1 cellular context compared by ENCODE assay signal in the genomic region with DNA sequence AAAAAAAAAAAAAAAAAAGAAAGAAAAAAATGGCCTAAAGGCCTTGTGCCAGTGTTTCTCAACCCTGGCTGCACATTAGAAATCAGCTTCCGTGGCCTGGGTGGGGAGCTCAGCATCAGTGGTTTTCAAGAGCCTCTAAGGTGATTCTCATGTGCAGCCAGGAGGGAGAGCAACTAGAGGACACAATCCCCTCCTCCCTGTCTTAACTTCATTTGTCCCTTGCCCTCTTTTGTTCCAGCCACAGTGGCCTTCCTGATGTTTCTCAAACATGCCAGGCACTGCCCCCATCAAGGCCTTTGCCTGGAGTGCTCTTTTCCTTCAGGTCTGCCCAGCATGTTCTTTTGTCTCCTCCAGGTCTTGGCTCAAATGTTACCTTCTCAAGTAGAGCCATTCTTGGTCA.
A peak's percentile ranks its signal among the peaks of the same experiment; 100 is the strongest.
TF ChIP-seq lines count a peak whose summit lies in the region.

No MANE protein-coding gene starts in this region.

TF ChIP-seq in GM23338, 12 proteins besides CTCF, POLR2A, EP300 and RAD21 (continued from another document):
- TF ChIP-seq, protein P1, sequence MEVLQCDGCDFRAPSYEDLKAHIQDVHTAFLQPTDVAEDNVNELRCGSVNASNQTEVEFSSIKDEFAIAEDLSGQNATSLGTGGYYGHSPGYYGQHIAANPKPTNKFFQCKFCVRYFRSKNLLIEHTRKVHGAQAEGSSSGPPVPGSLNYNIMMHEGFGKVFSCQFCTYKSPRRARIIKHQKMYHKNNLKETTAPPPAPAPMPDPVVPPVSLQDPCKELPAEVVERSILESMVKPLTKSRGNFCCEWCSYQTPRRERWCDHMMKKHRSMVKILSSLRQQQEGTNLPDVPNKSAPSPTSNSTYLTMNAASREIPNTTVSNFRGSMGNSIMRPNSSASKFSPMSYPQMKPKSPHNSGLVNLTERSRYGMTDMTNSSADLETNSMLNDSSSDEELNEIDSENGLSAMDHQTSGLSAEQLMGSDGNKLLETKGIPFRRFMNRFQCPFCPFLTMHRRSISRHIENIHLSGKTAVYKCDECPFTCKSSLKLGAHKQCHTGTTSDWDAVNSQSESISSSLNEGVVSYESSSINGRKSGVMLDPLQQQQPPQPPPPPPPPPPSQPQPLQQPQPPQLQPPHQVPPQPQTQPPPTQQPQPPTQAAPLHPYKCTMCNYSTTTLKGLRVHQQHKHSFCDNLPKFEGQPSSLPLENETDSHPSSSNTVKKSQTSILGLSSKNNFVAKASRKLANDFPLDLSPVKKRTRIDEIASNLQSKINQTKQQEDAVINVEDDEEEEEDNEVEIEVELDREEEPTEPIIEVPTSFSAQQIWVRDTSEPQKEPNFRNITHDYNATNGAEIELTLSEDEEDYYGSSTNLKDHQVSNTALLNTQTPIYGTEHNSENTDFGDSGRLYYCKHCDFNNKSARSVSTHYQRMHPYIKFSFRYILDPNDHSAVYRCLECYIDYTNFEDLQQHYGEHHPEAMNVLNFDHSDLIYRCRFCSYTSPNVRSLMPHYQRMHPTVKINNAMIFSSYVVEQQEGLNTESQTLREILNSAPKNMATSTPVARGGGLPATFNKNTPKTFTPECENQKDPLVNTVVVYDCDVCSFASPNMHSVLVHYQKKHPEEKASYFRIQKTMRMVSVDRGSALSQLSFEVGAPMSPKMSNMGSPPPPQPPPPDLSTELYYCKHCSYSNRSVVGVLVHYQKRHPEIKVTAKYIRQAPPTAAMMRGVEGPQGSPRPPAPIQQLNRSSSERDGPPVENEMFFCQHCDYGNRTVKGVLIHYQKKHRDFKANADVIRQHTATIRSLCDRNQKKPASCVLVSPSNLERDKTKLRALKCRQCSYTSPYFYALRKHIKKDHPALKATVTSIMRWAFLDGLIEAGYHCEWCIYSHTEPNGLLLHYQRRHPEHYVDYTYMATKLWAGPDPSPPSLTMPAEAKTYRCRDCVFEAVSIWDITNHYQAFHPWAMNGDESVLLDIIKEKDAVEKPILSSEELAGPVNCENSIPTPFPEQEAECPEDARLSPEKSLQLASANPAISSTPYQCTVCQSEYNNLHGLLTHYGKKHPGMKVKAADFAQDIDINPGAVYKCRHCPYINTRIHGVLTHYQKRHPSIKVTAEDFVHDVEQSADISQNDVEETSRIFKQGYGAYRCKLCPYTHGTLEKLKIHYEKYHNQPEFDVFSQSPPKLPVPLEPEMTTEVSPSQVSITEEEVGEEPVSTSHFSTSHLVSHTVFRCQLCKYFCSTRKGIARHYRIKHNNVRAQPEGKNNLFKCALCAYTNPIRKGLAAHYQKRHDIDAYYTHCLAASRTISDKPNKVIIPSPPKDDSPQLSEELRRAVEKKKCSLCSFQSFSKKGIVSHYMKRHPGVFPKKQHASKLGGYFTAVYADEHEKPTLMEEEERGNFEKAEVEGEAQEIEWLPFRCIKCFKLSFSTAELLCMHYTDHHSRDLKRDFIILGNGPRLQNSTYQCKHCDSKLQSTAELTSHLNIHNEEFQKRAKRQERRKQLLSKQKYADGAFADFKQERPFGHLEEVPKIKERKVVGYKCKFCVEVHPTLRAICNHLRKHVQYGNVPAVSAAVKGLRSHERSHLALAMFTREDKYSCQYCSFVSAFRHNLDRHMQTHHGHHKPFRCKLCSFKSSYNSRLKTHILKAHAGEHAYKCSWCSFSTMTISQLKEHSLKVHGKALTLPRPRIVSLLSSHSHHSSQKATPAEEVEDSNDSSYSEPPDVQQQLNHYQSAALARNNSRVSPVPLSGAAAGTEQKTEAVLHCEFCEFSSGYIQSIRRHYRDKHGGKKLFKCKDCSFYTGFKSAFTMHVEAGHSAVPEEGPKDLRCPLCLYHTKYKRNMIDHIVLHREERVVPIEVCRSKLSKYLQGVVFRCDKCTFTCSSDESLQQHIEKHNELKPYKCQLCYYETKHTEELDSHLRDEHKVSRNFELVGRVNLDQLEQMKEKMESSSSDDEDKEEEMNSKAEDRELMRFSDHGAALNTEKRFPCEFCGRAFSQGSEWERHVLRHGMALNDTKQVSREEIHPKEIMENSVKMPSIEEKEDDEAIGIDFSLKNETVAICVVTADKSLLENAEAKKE (CRISPR knock-in tag; IDR thresholded peaks at IDR 0.05): peak; percentile 79
TF ChIP-seq in GM23338: peak in this region for 1.
